Comparison of ENCODE assay signal across 26 cellular contexts in genomic region chr20:23488470-23488869, GRCh38. TPM values are rescaled to one million over a fixed set of nuclear protein-coding genes. Genes with fewer than 3 reads are reported as not detected.
DNase-seq lines count a peak whose midpoint lies in the region; TF ChIP-seq lines count a peak whose summit lies in the region.
"Had no signal": no experiment of that assay in that cellular context is flagged by ENCODE, and none has a peak within 500 bp of the region (broad histone marks: within the 10 kb centered on the region; RNA-seq: fewer than 3 reads in every experiment).

No MANE protein-coding gene starts in this region.

- no peak overlapping the region for H3K9ac ChIP-seq in BLaER1
- H3K9ac ChIP-seq in BLaER1 treated with 17β-estradiol and CSF1 and Interleukin-3, amounts not matched to agents 10 nM and 100 nM: no peak overlapping the region
- H3K9ac ChIP-seq in trophoblast cell (ENCODE audit: low read length): peak overlapping the region; percentile 46

- no peak overlapping the region for H2BK5ac ChIP-seq in trophoblast cell (ENCODE audit: low read depth, low read length, poor library complexity)

- no peak for TF ChIP-seq CTCF in tibial nerve (IDR thresholded peaks at IDR 0.05)

- no peak for TF ChIP-seq EP300 in tibial nerve (IDR thresholded peaks at IDR 0.05)

- H3K36me3 ChIP-seq in BLaER1: no peaks in the 10 kb centered on the region
- H3K36me3 ChIP-seq in BLaER1 treated with 17β-estradiol and CSF1 and Interleukin-3, amounts not matched to agents 10 nM and 100 nM: no peaks in the 10 kb centered on the region
- H3K36me3 ChIP-seq in trophoblast cell (ENCODE audit: control insufficient read depth in 1 of 2, insufficient read depth in 2 of 2, low read length in 2 of 2): no peaks in the 10 kb centered on the region
- no peaks in the 10 kb centered on the region for H3K36me3 ChIP-seq in tibial nerve
- H3K36me3 ChIP-seq: BE2C had no signal

- H3K14ac ChIP-seq in trophoblast cell (ENCODE audit: low read length): no peak overlapping the region

- H3K9me3 ChIP-seq in BLaER1 (peaks cover 15% of the 10 kb centered on the region), trophoblast cell (ENCODE audit: insufficient read depth, low read depth, low read length) (no peaks in the 10 kb centered on the region), tibial nerve (no peaks in the 10 kb centered on the region)
- H3K9me3 ChIP-seq in BLaER1 treated with 17β-estradiol and CSF1 and Interleukin-3, amounts not matched to agents 10 nM and 100 nM (replicated peaks in 1 of 11): peaks cover 0 to 23% (median 15%) of the 10 kb centered on the region in 11 experiments; a peak in 16 of 22 replicates
- H3K9me3 ChIP-seq: BE2C had no signal

- no peak overlapping the region for H2BK120ac ChIP-seq in trophoblast cell (ENCODE audit: insufficient read depth, low read length, poor library complexity)

- H3K27ac ChIP-seq in BLaER1 (peak overlapping the region; percentile 57), trophoblast cell (ENCODE audit: low read depth, low read length) (no peak overlapping the region), tibial nerve (no peak overlapping the region)
- H3K27ac ChIP-seq in BLaER1 treated with 17β-estradiol and CSF1 and Interleukin-3, amounts not matched to agents 10 nM and 100 nM: no peak overlapping the region

- no peak overlapping the region for H2AK5ac ChIP-seq in trophoblast cell (ENCODE audit: low read length)

- H3K4me3 ChIP-seq in BLaER1: no peak overlapping the region
- no peak overlapping the region for H3K4me3 ChIP-seq in BLaER1 treated with 17β-estradiol and CSF1 and Interleukin-3, amounts not matched to agents 10 nM and 100 nM
- no peak overlapping the region for H3K4me3 ChIP-seq in trophoblast cell (ENCODE audit: low read depth, low read length)
- H3K4me3 ChIP-seq in tibial nerve: no peak overlapping the region
- H3K4me3 ChIP-seq: GM12878 had no signal

- H4K8ac ChIP-seq in trophoblast cell (ENCODE audit: low read depth, low read length): no peak overlapping the region

- H3K27me3 ChIP-seq in BLaER1: no peaks in the 10 kb centered on the region
- H3K27me3 ChIP-seq in BLaER1 treated with 17β-estradiol and CSF1 and Interleukin-3, amounts not matched to agents 10 nM and 100 nM: no peaks in the 10 kb centered on the region
- no peaks in the 10 kb centered on the region for H3K27me3 ChIP-seq in trophoblast cell (ENCODE audit: insufficient read depth, low read length)
- no peaks in the 10 kb centered on the region for H3K27me3 ChIP-seq in tibial nerve
- H3K27me3 ChIP-seq: BE2C had no signal

- WGBS in trophoblast cell (ENCODE audit: extremely low coverage, insufficient coverage, insufficient read length): no CpG with 5 or more reads among the region's 2 CpGs
- WGBS in tibial nerve, 2 donors: 79 to 82% methylated on average over 2 of the region's 2 CpGs

- H4K12ac ChIP-seq in trophoblast cell (ENCODE audit: low read depth, low read length): no peak overlapping the region

- DNase-seq in trophoblast cell: no peak
- DNase-seq in tibial nerve (ENCODE audit: low spot score in 2 of 2): no peak
- no peak for DNase-seq in cortex of kidney (lab: John Stamatoyannopoulos, UW)
- DNase-seq: 8988T; ACHN; BE2C; C1 segment of cervical spinal cord; CD4-positive, alpha-beta memory T cell; CD4-positive, CD25-positive, alpha-beta regulatory T cell; CD8-positive, alpha-beta memory T cell; COR-L47; DMS 273 treated with DMSO at 0.1 percent for 48 hours; DMS153; DMS53; DMS79; DND-41; EL; GDM1 had no signal

- H3K79me1 ChIP-seq in trophoblast cell (ENCODE audit: low read length): no peaks in the 10 kb centered on the region

- TF ChIP-seq POLR2A in tibial nerve (IDR thresholded peaks at IDR 0.05): no peak

- H4K20me1 ChIP-seq in BLaER1: no peaks in the 10 kb centered on the region
- H4K20me1 ChIP-seq in BLaER1 treated with 17β-estradiol and CSF1 and Interleukin-3, amounts not matched to agents 10 nM and 100 nM: no peaks in the 10 kb centered on the region

- H3K4me1 ChIP-seq in BLaER1 (peaks cover 74% of the 10 kb centered on the region), trophoblast cell (ENCODE audit: control insufficient read depth in 1 of 2, insufficient read depth in 2 of 2, low read length in 2 of 2) (no peaks in the 10 kb centered on the region), tibial nerve (no peaks in the 10 kb centered on the region)
- H3K4me1 ChIP-seq in BLaER1 treated with 17β-estradiol and CSF1 and Interleukin-3, amounts not matched to agents 10 nM and 100 nM: peaks cover 4 to 73% (median 62%) of the 10 kb centered on the region in 10 experiments; a peak in 17 of 20 replicates
- H3K4me1 ChIP-seq: BE2C had no signal

- H3K79me2 ChIP-seq in trophoblast cell (ENCODE audit: control insufficient read depth, insufficient read depth, low read length, poor library complexity): no peaks in the 10 kb centered on the region

- no peak overlapping the region for H3K23ac ChIP-seq in trophoblast cell (ENCODE audit: low read length)

- H3K4ac ChIP-seq in trophoblast cell (ENCODE audit: low read depth, low read length): no peak overlapping the region

- H4K91ac ChIP-seq in trophoblast cell (ENCODE audit: low read depth, low read length): no peak overlapping the region

- no peak overlapping the region for H3K18ac ChIP-seq in trophoblast cell (ENCODE audit: low read length)

- no peak overlapping the region for H2BK12ac ChIP-seq in trophoblast cell (ENCODE audit: low read length)

- H3K4me2 ChIP-seq in BLaER1: peak overlapping the region; percentile 72
- H3K4me2 ChIP-seq in BLaER1 treated with 17β-estradiol and CSF1 and Interleukin-3, amounts not matched to agents 10 nM and 100 nM: peak overlapping the region in 6 of 11 experiments; percentile 55 to 91 (median 74); a peak in 12 of 22 replicates
- no peak overlapping the region for H3K4me2 ChIP-seq in trophoblast cell (ENCODE audit: low read length)

- H2AFZ ChIP-seq in trophoblast cell (ENCODE audit: insufficient read depth, low read length, poor library complexity): no peak overlapping the region

RNA-seq across cellular contexts. Expression of gene CST8, which starts 2.4 kb away (rescaled TPM):
- not detected in 2 replicates for polyA plus RNA-seq in trophoblast cell (2013)
- total RNA-seq in tibial nerve: not detected
- total RNA-seq: A673; CD4-positive, alpha-beta memory T cell; CD4-positive, CD25-positive, alpha-beta regulatory T cell; CD8-positive, alpha-beta memory T cell; Daoy; G401; GM12878 had no signal
- polyA plus RNA-seq: AG04450; CD14-positive monocyte; CD4-positive, alpha-beta memory T cell; CD4-positive, CD25-positive, alpha-beta regulatory T cell; CD8-positive, alpha-beta memory T cell; GM12878 had no signal

RNA-seq across cellular contexts. Expression of gene CST11, which starts 35.8 kb away (rescaled TPM):
- not detected in 2 replicates for polyA plus RNA-seq in trophoblast cell (2013)
- not detected for total RNA-seq in tibial nerve
- total RNA-seq: A673; CD4-positive, alpha-beta memory T cell; CD4-positive, CD25-positive, alpha-beta regulatory T cell; CD8-positive, alpha-beta memory T cell; Daoy; G401; GM12878 had no signal
- polyA plus RNA-seq: AG04450; CD14-positive monocyte; CD4-positive, alpha-beta memory T cell; CD4-positive, CD25-positive, alpha-beta regulatory T cell; CD8-positive, alpha-beta memory T cell had no signal

RNA-seq across cellular contexts. Expression of gene CSTL1, which starts 49.0 kb away (rescaled TPM):
- not detected in 2 replicates for polyA plus RNA-seq in trophoblast cell (2013)
- not detected for total RNA-seq in tibial nerve
- total RNA-seq: A673; CD4-positive, alpha-beta memory T cell; CD4-positive, CD25-positive, alpha-beta regulatory T cell; CD8-positive, alpha-beta memory T cell; Daoy; G401; GM12878 had no signal
- polyA plus RNA-seq: AG04450; CD14-positive monocyte; CD4-positive, alpha-beta memory T cell; CD4-positive, CD25-positive, alpha-beta regulatory T cell; CD8-positive, alpha-beta memory T cell; GM12878 had no signal
